In genomic region chr7:51318001-51318400, GRCh38 we compare ENCODE assay signal across 18 cellular contexts. TPM values are rescaled to one million over a fixed set of nuclear protein-coding genes. Genes with fewer than 3 reads are reported as not detected.
DNase-seq lines count a peak whose midpoint lies in the region; ATAC-seq and TF ChIP-seq lines count a peak whose summit lies in the region.
"Had no signal": no experiment of that assay in that cellular context is flagged by ENCODE, and none has a peak within 500 bp of the region (broad histone marks: within the 10 kb centered on the region; RNA-seq: fewer than 3 reads in every experiment).

No MANE protein-coding gene starts in this region.

- no peak for ATAC-seq in activated T-cell treated with anti-CD3 and anti-CD28 coated beads, Interleukin-2, amount 50 U/mL, for 72 hours (replicated peaks in 1 of 2)
- ATAC-seq: activated CD4-positive, CD25-positive, alpha-beta regulatory T cell treated with anti-CD3 and anti-CD28 coated beads, Interleukin-2, amount 50 U/mL, for 24 hours; activated CD8-positive, alpha-beta T cell treated with anti-CD3 and anti-CD28 coated beads, Interleukin-2, amount 10 ng/mL, durations not matched to agents 7 days and 5 days had no signal

- peak overlapping the region; percentile 27 to 60 for H3K4me3 Mint-ChIP-seq in activated T-cell treated with anti-CD3 and anti-CD28 coated beads, Interleukin-2, amount 50 U/mL, for 72 hours
- H3K4me3 Mint-ChIP-seq in mesothelial cell of epicardium, result peak overlapping the region; percentile 73
- H3K4me3 Mint-ChIP-seq: activated CD8-positive, alpha-beta T cell treated with anti-CD3 and anti-CD28 coated beads, Interleukin-2, amount 10 ng/mL, durations not matched to agents 7 days and 5 days had no signal

- peaks cover 0 to 2% of the 10 kb centered on the region in 2 donors for H3K36me3 Mint-ChIP-seq in activated T-cell treated with anti-CD3 and anti-CD28 coated beads, Interleukin-2, amount 50 U/mL, for 72 hours (ENCODE audit: insufficient read depth in 2 of 2)
- no peaks in the 10 kb centered on the region for H3K36me3 Mint-ChIP-seq in mesothelial cell of epicardium

- no peak for TF ChIP-seq POLR2A in vagina (IDR thresholded peaks at IDR 0.05)

- H3K27me3 Mint-ChIP-seq in activated T-cell treated with anti-CD3 and anti-CD28 coated beads, Interleukin-2, amount 50 U/mL, for 72 hours (ENCODE audit: low read depth), result peaks cover 42% of the 10 kb centered on the region
- peaks cover 61% of the 10 kb centered on the region for H3K27me3 Mint-ChIP-seq in mesothelial cell of epicardium (ENCODE audit: low read depth)

- H3K4me3 ChIP-seq in dorsolateral prefrontal cortex, result peak overlapping the region in 2 of 59 donors; percentile 78 to 83
- no peak overlapping the region for H3K4me3 ChIP-seq in vagina
- H3K4me3 ChIP-seq: MG63, SK-N-MC had no signal

- intact Hi-C loops in dorsolateral prefrontal cortex (cut with DNase I), result loop anchor here (5.0 kb wide), 5 partner anchors 34 to 156 kb away; no protein-coding TSS in a partner anchor
- intact Hi-C loops in vagina (cut with DNase I), result no loop called here

- H3K27me3 ChIP-seq in dorsolateral prefrontal cortex (no peaks in the 10 kb centered on the region), vagina (no peaks in the 10 kb centered on the region)
- H3K27me3 ChIP-seq: MG63 had no signal

- peaks cover 7% of the 10 kb centered on the region for H3K4me1 ChIP-seq in vagina

- H3K27ac ChIP-seq in dorsolateral prefrontal cortex (peak overlapping the region in 50 of 59 donors; percentile 6 to 100 (median 98)), substantia nigra (ENCODE audit: low read depth, low read length, poor library complexity, severe bottlenecking) (peak overlapping the region; percentile 63), vagina (no peak overlapping the region)
- H3K27ac ChIP-seq: BLaER1 treated with 17β-estradiol and CSF1 and Interleukin-3, amounts not matched to agents 10 nM and 100 nM; SK-N-MC had no signal

- no peak for TF ChIP-seq CTCF in dorsolateral prefrontal cortex (IDR thresholded peaks at IDR 0.05 in 54 of 56, conservative IDR thresholded peaks at IDR 0.05 in 2 of 56; ENCODE audit: low read depth in 1 of 56, partially characterized antibody in 56 of 56)
- TF ChIP-seq CTCF in mesothelial cell of epicardium (IDR thresholded peaks at IDR 0.05; ENCODE audit: unreplicated experiment), result no peak
- no peak for TF ChIP-seq CTCF in vagina (IDR thresholded peaks at IDR 0.05)

- H3K9me3 Mint-ChIP-seq in activated T-cell treated with anti-CD3 and anti-CD28 coated beads, Interleukin-2, amount 50 U/mL, for 72 hours, result no peaks in the 10 kb centered on the region
- H3K9me3 Mint-ChIP-seq in mesothelial cell of epicardium, result no peaks in the 10 kb centered on the region

- no peak overlapping the region for H3K27ac Mint-ChIP-seq in activated T-cell treated with anti-CD3 and anti-CD28 coated beads, Interleukin-2, amount 50 U/mL, for 72 hours
- H3K27ac Mint-ChIP-seq in mesothelial cell of epicardium, result no peak overlapping the region
- H3K27ac Mint-ChIP-seq: activated CD8-positive, alpha-beta T cell treated with anti-CD3 and anti-CD28 coated beads, Interleukin-2, amount 10 ng/mL, durations not matched to agents 7 days and 5 days had no signal

- H3K4me1 Mint-ChIP-seq in activated T-cell treated with anti-CD3 and anti-CD28 coated beads, Interleukin-2, amount 50 U/mL, for 72 hours (ENCODE audit: low read depth), result peaks cover 5% of the 10 kb centered on the region
- peaks cover 6% of the 10 kb centered on the region for H3K4me1 Mint-ChIP-seq in mesothelial cell of epicardium

- H3K9me3 ChIP-seq in vagina, result no peaks in the 10 kb centered on the region
- H3K9me3 ChIP-seq: MG63 had no signal

- DNase-seq in activated T-cell treated with anti-CD3 and anti-CD28 coated beads, Interleukin-2, amount 50 U/mL, for 72 hours, result no peak
- no peak for DNase-seq in activated T-cell treated with anti-CD3 and anti-CD28 coated beads, Interleukin-2, amount 50 U/mL, for 48 hours
- DNase-seq in dorsolateral prefrontal cortex, result no peak
- DNase-seq in mesothelial cell of epicardium (ENCODE audit: low spot score in 2 of 2, unreplicated experiment in 2 of 2), result no peak
- DNase-seq in substantia nigra (lab: John Stamatoyannopoulos, UW), result no peak
- DNase-seq in NCI-H2196 (lab: John Stamatoyannopoulos, UW; ENCODE audit: unreplicated experiment), result no peak
- no peak for DNase-seq in vagina (ENCODE audit: extremely low spot score in 2 of 2)
- DNase-seq in mucosa of gallbladder (ENCODE audit: low spot score), result no peak
- DNase-seq: activated CD8-positive, alpha-beta T cell treated with anti-CD3 and anti-CD28 coated beads, Interleukin-2, amount 10 ng/mL, durations not matched to agents 7 days and 5 days; IMR-90; MG63; NCI-H1694; NK-92 treated with Interleukin-12 subunit alpha and Interleukin-12 subunit beta, amount 100 ng/mL, for 24 hours; nucleus accumbens; stimulated activated CD4-positive, alpha-beta T cell treated with anti-CD3 and anti-CD28 coated beads, Interleukin-2, amount 100 ng/mL, for 48 hours had no signal

- no peaks in the 10 kb centered on the region for H3K36me3 ChIP-seq in vagina
- H3K36me3 ChIP-seq: BLaER1 treated with 17β-estradiol and CSF1 and Interleukin-3, amounts not matched to agents 10 nM and 100 nM; MG63 had no signal

RNA-seq across cellular contexts. Expression of gene COBL, which starts 1.4 kb away (rescaled TPM):
- total RNA-seq in activated T-cell treated with anti-CD3 and anti-CD28 coated beads, Interleukin-2, amount 50 U/mL, for 72 hours, result not detected
- total RNA-seq in dorsolateral prefrontal cortex (100 to 1,000 TPM in 118 of 120 experiments, 10 to 100 TPM in 2; 94.0 to 204 (median 136) TPM), mesothelial cell of epicardium (0.66 to 1.2 TPM (median 0.75 TPM) in 3 replicates), vagina (9.3 TPM), mucosa of gallbladder (87.3 TPM)
- total RNA-seq: activated CD8-positive, alpha-beta T cell treated with anti-CD3 and anti-CD28 coated beads, Interleukin-2, amount 10 ng/mL, durations not matched to agents 7 days and 5 days had no signal
